ENCODE assay signal across 8 cellular contexts in genomic region chr3:138328341-138328740, GRCh38. TPM values are rescaled to one million over a fixed set of nuclear protein-coding genes. Genes with fewer than 3 reads are reported as not detected.
DNase-seq lines count a peak whose midpoint lies in the region; ATAC-seq and TF ChIP-seq lines count a peak whose summit lies in the region.

No MANE protein-coding gene starts in this region.

- CTCF ChIA-PET in activated CD4-positive, alpha-beta T cell treated with anti-CD3 and anti-CD28 coated beads for 36 hours (lab: Charles Lee): interaction anchor here (0.7 to 1.4 kb wide), 12 partner anchors 8 to 155 kb away, joined by 3 to 5 read pairs (median 4); no protein-coding TSS in a partner anchor

- DNase-seq in activated CD4-positive, alpha-beta T cell treated with anti-CD3 and anti-CD28 coated beads for 36 hours: no peak
- no peak for DNase-seq in activated CD4-positive, alpha-beta T cell treated with anti-CD3 and anti-CD28 coated beads, Interleukin-2, amount 50 U/mL, for 4 hours
- peak; percentile 57 for DNase-seq in NB4 (ENCODE audit: low read depth)
- peak; percentile 52 to 58 for DNase-seq in cardiac fibroblast (ENCODE audit: low read depth in 2 of 2)
- peak; percentile 26 for DNase-seq in pons (ENCODE audit: low spot score)
- DNase-seq in iPS-NIHi7 (ENCODE audit: extremely low spot score): no peak
- DNase-seq in Right ventricle myocardium superior: no peak

- TF ChIP-seq POLR2A in NB4 (IDR thresholded peaks at IDR 0.05; ENCODE audit: extremely low read depth, insufficient read length): no peak

- no peaks in the 10 kb centered on the region for H3K9me3 Mint-ChIP-seq in activated CD4-positive, alpha-beta T cell treated with anti-CD3 and anti-CD28 coated beads for 36 hours (ENCODE audit: low read depth)

- H3K4me3 ChIP-seq in NB4 (ENCODE audit: low read depth, low read length) (no peak overlapping the region), cardiac fibroblast (replicated peaks in 1 of 2; ENCODE audit: low read depth in 2 of 2, low read length in 2 of 2) (no peak overlapping the region)

- TF ChIP-seq CTCF in NB4 (IDR thresholded peaks at IDR 0.05; ENCODE audit: low read depth, low read length): peak; percentile 17
- TF ChIP-seq CTCF in cardiac fibroblast (IDR thresholded peaks at IDR 0.05; ENCODE audit: low read depth, low read length): peak; percentile 6

- H3K27me3 Mint-ChIP-seq in activated CD4-positive, alpha-beta T cell treated with anti-CD3 and anti-CD28 coated beads for 36 hours: no peaks in the 10 kb centered on the region

- intact Hi-C loops in activated CD4-positive, alpha-beta T cell treated with anti-CD3 and anti-CD28 coated beads for 36 hours (cut with DNase I, micrococcal nuclease): loop anchor here (2.0 to 5.0 kb wide), 4 partner anchors 32 to 266 kb away; partner anchors contain the start of genes CEP70 (in 1 of the 2) and DBR1 (in 1 of the 2)
- intact Hi-C loops in Right ventricle myocardium superior (cut with DNase I): no loop called here

- H3K4me3 Mint-ChIP-seq in activated CD4-positive, alpha-beta T cell treated with anti-CD3 and anti-CD28 coated beads for 36 hours: peak overlapping the region; percentile 76

- H3K36me3 Mint-ChIP-seq in activated CD4-positive, alpha-beta T cell treated with anti-CD3 and anti-CD28 coated beads for 36 hours (ENCODE audit: low read depth): no peaks in the 10 kb centered on the region

- no peak for ATAC-seq in activated CD4-positive, alpha-beta T cell treated with anti-CD3 and anti-CD28 coated beads for 36 hours
- ATAC-seq in HG03280 (IDR thresholded peaks at IDR 0.05; ENCODE audit: unreplicated experiment): no peak
- no peak for ATAC-seq in Right ventricle myocardium superior (ENCODE audit: poor library complexity)

- peak overlapping the region; percentile 74 for H3K27ac Mint-ChIP-seq in activated CD4-positive, alpha-beta T cell treated with anti-CD3 and anti-CD28 coated beads for 36 hours

- POLR2A ChIA-PET in activated CD4-positive, alpha-beta T cell treated with anti-CD3 and anti-CD28 coated beads for 36 hours (lab: Charles Lee): no interaction called here

- peaks cover 35% of the 10 kb centered on the region for H3K4me1 Mint-ChIP-seq in activated CD4-positive, alpha-beta T cell treated with anti-CD3 and anti-CD28 coated beads for 36 hours

RNA-seq across cellular contexts. Expression of gene NME9, which starts 1.3 kb away (rescaled TPM):
- total RNA-seq in activated CD4-positive, alpha-beta T cell treated with anti-CD3 and anti-CD28 coated beads for 36 hours: under 1 TPM; 0.46 to 0.65 TPM
- not detected for total RNA-seq in Right ventricle myocardium superior

RNA-seq across cellular contexts. Expression of gene MRAS, which starts 20.0 kb away (rescaled TPM):
- under 1 TPM; 0.16 TPM for total RNA-seq in activated CD4-positive, alpha-beta T cell treated with anti-CD3 and anti-CD28 coated beads for 36 hours
- total RNA-seq in Right ventricle myocardium superior: 368 TPM

Comparison
In these comparisons a context has a peak if more than half of its experiments do, and no peak if none do; other contexts are left out.
1. DNase-seq: peak in NB4 (single experiment), cardiac fibroblast (2 of 2) and pons (single experiment); none in activated CD4-positive, alpha-beta T cell treated with anti-CD3 and anti-CD28 coated beads for 36 hours (single experiment), activated CD4-positive, alpha-beta T cell treated with anti-CD3 and anti-CD28 coated beads, Interleukin-2, amount 50 U/mL, for 4 hours (0 of 2), iPS-NIHi7 (single experiment) and Right ventricle myocardium superior (single experiment).
2. RNA of gene MRAS, which starts 20.0 kb away (total RNA-seq): 368 TPM in Right ventricle myocardium superior (single experiment); 0.16 TPM in activated CD4-positive, alpha-beta T cell treated with anti-CD3 and anti-CD28 coated beads for 36 hours; every median in the first group is over 100 times any median in the second.